ENCODE assay signal across 2 cellular contexts in genomic region chr19:57253767-57254166, GRCh38. TPM values are rescaled to one million over a fixed set of nuclear protein-coding genes. Genes with fewer than 3 reads are reported as not detected.
"Had no signal": no experiment of that assay in that cellular context is flagged by ENCODE, and none has a peak within 500 bp of the region (broad histone marks: within the 10 kb centered on the region; RNA-seq: fewer than 3 reads in every experiment).

No MANE protein-coding gene starts in this region.

RNA-seq across cellular contexts. Expression of gene AURKC, which starts 22.9 kb away (rescaled TPM):
- total RNA-seq: body of pancreas, transverse colon had no signal
